ENCODE assay signal across 22 cellular contexts in genomic region chr15:26125664-26126063, GRCh38.
"Had no signal": no experiment of that assay in that cellular context is flagged by ENCODE, and none has a peak within 500 bp of the region (broad histone marks: within the 10 kb centered on the region; RNA-seq: fewer than 3 reads in every experiment).

No MANE protein-coding gene starts in this region.

- FAIRE-seq: islet of Langerhans, kidney had no signal

- H3K36me3 ChIP-seq: left lung, lower lobe of right lung, neutrophil, suprapubic skin, thoracic aorta, tibial artery, upper lobe of right lung, uterus had no signal

- H3K4me1 ChIP-seq: left lung, lower lobe of right lung, tibial artery, upper lobe of right lung, uterus had no signal

- H3K4me3 ChIP-seq: left lung, lower lobe of right lung, skin epidermis, suprapubic skin, thoracic aorta, tibial artery, upper lobe of right lung, uterus had no signal

- H3K27me3 ChIP-seq: left lung, neutrophil, uterus had no signal

- H3K9me3 ChIP-seq: left lung, lower lobe of right lung, neutrophil, suprapubic skin, thoracic aorta, tibial artery, upper lobe of right lung, uterus had no signal

- DNase-seq: immature natural killer cell; kidney; left lung; lower lobe of right lung; mammary epithelial cell; mesenchymal stem cell; naive thymus-derived CD8-positive, alpha-beta T cell; retina; stimulated activated CD4-positive, alpha-beta T cell treated with anti-CD3 and anti-CD28 coated beads, Interleukin-12 subunit alpha, Interleukin-12 subunit beta, amount 100 ng/mL, for 4 hours; stimulated activated CD4-positive, alpha-beta T cell treated with anti-CD3 and anti-CD28 coated beads, Interleukin-15, amount 100 ng/mL, for 24 hours; stimulated activated CD4-positive, alpha-beta T cell treated with anti-CD3 and anti-CD28 coated beads, Interleukin-2, amount 100 ng/mL, for 24 hours; stimulated activated CD4-positive, alpha-beta T cell treated with anti-CD3 and anti-CD28 coated beads, Interleukin-4, amount 100 ng/mL, for 1 hour; stimulated activated naive B cell treated with anti-CD40 and anti-IgM and Interleukin-4, amounts not matched to agents 10 μg/mL and 1 μg/mL and 100 μg/mL, for 72 hours; tibial artery; trophoblast cell; upper lobe of right lung; uterus had no signal

- H3K27ac ChIP-seq: left lung, lower lobe of right lung, neutrophil, skin epidermis, suprapubic skin, thoracic aorta, tibial artery, upper lobe of right lung, uterus had no signal
